In the genomic region with DNA sequence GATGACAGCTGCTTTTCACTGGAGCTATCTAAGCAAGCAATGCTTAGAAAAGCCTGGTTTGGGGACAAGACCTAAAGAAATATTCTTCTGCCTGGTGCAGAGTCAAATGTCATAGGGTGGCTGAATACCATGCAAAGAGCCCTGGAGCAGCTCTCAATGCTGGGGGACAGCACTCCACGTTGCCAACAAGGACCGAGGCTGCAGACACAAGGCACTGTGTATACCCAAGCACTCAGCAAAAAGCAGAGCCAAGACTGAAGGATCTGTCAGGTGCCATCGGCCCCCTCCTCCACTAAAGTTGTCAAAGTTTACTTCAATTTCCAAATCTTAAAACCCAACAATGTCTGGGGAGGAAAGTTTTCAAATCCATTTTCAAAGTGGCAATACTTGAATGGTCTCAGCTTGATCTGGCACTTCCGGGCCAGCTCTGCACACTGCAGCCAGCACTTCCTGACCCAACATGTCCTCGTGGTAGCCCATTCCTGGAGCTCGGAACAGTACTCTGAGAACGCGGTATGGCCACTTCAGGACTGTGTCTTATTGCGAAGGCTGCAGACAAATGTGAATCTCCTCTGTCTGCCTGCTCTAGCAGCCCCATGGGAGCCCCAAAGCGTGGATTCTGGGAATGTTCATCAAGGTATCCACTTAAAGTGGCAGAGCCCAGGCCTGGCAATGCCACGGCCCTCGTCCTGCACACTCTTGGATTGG, we compare ENCODE assay signal across 18 cellular contexts.
"Had no signal": no experiment of that assay in that cellular context is flagged by ENCODE, and none has a peak within 500 bp of the region (broad histone marks: within the 10 kb centered on the region; RNA-seq: fewer than 3 reads in every experiment).

No MANE protein-coding gene starts in this region.

- H3K9me3 ChIP-seq: gastrocnemius medialis, mucosa of descending colon, right atrium auricular region, tibial artery, upper lobe of left lung had no signal

- H3K27ac Mint-ChIP-seq: immature natural killer cell, natural killer cell had no signal

- H3K4me1 Mint-ChIP-seq: immature natural killer cell, natural killer cell, neural crest cell had no signal

- H3K4me3 ChIP-seq: dorsolateral prefrontal cortex, gastrocnemius medialis, mucosa of descending colon, right atrium auricular region, smooth muscle cell, tibial artery, upper lobe of left lung had no signal

- ATAC-seq: esophagus mucosa; gastrocnemius medialis; left cardiac atrium; natural killer cell; stimulated activated naive CD8-positive, alpha-beta T cell treated with anti-CD3 and anti-CD28 coated beads, Interleukin-15, Interleukin-2, amounts not matched to agents 100 U/mL and 50 U/mL, for 24 hours had no signal

- H3K4me3 Mint-ChIP-seq: immature natural killer cell, natural killer cell, neural crest cell had no signal

- FAIRE-seq: keratinocyte had no signal

- H3K36me3 Mint-ChIP-seq: immature natural killer cell, natural killer cell had no signal

- DNase-seq: caudate nucleus; cortex of kidney; effector CD8-positive, alpha-beta T cell; gastrocnemius medialis; immature natural killer cell; left cardiac atrium; mucosa of descending colon; natural killer cell; stimulated activated CD4-positive, alpha-beta T cell treated with anti-CD3 and anti-CD28 coated beads, Interleukin-2, amount 100 ng/mL, for 48 hours; stimulated activated naive CD8-positive, alpha-beta T cell treated with anti-CD3 and anti-CD28 coated beads, Interleukin-15, Interleukin-2, amounts not matched to agents 100 U/mL and 50 U/mL, for 24 hours; upper lobe of left lung had no signal

- H3K9me3 Mint-ChIP-seq: immature natural killer cell, natural killer cell, neural crest cell had no signal

- H3K27me3 ChIP-seq: gastrocnemius medialis, right atrium auricular region, tibial artery, upper lobe of left lung had no signal
